In the genomic region with DNA sequence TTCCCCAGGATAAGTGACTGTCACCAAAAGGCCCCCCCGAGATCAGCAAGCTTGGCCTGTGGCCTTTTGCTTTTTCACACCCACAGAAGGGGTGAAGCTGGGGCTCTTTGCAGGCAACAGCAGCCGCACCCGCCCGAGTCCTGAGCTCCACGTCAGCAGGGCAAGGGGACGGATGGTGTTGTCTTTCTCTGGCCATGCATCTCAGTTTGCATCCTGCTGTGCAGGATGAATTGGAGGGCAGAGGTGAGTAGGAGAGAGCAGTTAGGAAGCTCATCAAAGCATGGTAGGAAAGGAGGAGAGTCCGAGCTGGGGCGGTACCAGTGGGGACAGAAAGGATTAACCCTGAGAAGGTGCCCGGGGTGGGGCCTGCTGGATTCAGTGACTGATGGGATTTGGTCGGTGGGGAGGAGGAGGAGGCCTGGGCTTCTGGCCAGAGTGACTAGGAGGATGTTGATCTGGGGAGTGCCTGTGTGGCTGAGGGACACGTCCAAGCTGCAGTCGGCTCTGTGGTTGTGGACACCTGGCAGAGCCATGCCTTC, we compare ENCODE assay signal across 10 cellular contexts. TPM values are rescaled to one million over a fixed set of nuclear protein-coding genes. Genes with fewer than 3 reads are reported as not detected.
A peak's percentile ranks its signal among the peaks of the same experiment; 100 is the strongest.
DNase-seq lines count a peak whose midpoint lies in the region; ATAC-seq, FAIRE-seq and TF ChIP-seq lines count a peak whose summit lies in the region.
"Had no signal": no experiment of that assay in that cellular context is flagged by ENCODE, and none has a peak within 500 bp of the region (broad histone marks: within the 10 kb centered on the region; RNA-seq: fewer than 3 reads in every experiment).

No MANE protein-coding gene starts in this region.

- FAIRE-seq in bronchial epithelial cell (lab: Jason Lieb, UNC) (peak; percentile 40), GM19239 (lab: Jason Lieb, UNC) (no peak)
- FAIRE-seq: endometrium had no signal

- H3K27me3 Mint-ChIP-seq in nephron progenitor cell (ENCODE audit: low read depth, poor library complexity), result peaks cover 12% of the 10 kb centered on the region

- peak; percentile 59 for DNase-seq in HT1080 (ENCODE audit: low read depth)
- DNase-seq in NCI-H748 (lab: John Stamatoyannopoulos, UW; ENCODE audit: unreplicated experiment), result peak; percentile 78
- DNase-seq in bronchial epithelial cell (ENCODE audit: low read depth), result no peak
- DNase-seq in nephron progenitor cell, result peak; percentile 42
- DNase-seq in spleen, result no peak
- DNase-seq in GM19239 (ENCODE audit: insufficient read length, low spot score), result no peak
- DNase-seq in HPDE6-E6E7 (ENCODE audit: extremely low spot score), result no peak

- H3K36me3 ChIP-seq in bronchial epithelial cell (ENCODE audit: control insufficient read depth, insufficient read depth, low read length) (peaks cover 8% of the 10 kb centered on the region), spleen (no peaks in the 10 kb centered on the region)

- H3K4me3 ChIP-seq in bronchial epithelial cell (ENCODE audit: low read depth, low read length) (no peak overlapping the region), spleen (no peak overlapping the region)
- H3K4me3 ChIP-seq: PC-9 had no signal

- H3K9me3 Mint-ChIP-seq in nephron progenitor cell, result no peaks in the 10 kb centered on the region

- peak overlapping the region; percentile 53 for H3K4me3 Mint-ChIP-seq in nephron progenitor cell

- TF ChIP-seq POLR2A in spleen (IDR thresholded peaks at IDR 0.05), result no peak

- H3K9me3 ChIP-seq in spleen, result no peaks in the 10 kb centered on the region

- peaks cover 5% of the 10 kb centered on the region for H3K36me3 Mint-ChIP-seq in nephron progenitor cell (ENCODE audit: low read depth)

- no peak for ATAC-seq in HG02763 (IDR thresholded peaks at IDR 0.05; ENCODE audit: unreplicated experiment)

- WGBS in spleen, 5 donors, result 34 to 48% (median 41%) methylated on average over 10 to 12 of the region's 12 CpGs

- peaks cover 71% of the 10 kb centered on the region for H3K4me1 Mint-ChIP-seq in nephron progenitor cell

- H3K4me1 ChIP-seq in spleen, result peaks cover 0 to 35% (median 4%) of the 10 kb centered on the region in 6 donors

- H3K27me3 ChIP-seq in bronchial epithelial cell (ENCODE audit: control insufficient read depth, insufficient read depth, low read length) (no peaks in the 10 kb centered on the region), spleen (replicated peaks in 1 of 7) (peaks cover 0 to 37% (median 6%) of the 10 kb centered on the region in 7 donors)

- H3K27ac Mint-ChIP-seq in nephron progenitor cell, result peak overlapping the region; percentile 94

- intact Hi-C loops in spleen (cut with DNase I; ENCODE audit: low total_unique reads), result no loop called here

- TF ChIP-seq CTCF in bronchial epithelial cell (IDR thresholded peaks at IDR 0.05; ENCODE audit: insufficient read depth, low read length, severe bottlenecking), result no peak
- no peak for TF ChIP-seq CTCF in nephron progenitor cell (IDR thresholded peaks at IDR 0.05)
- TF ChIP-seq CTCF in spleen (IDR thresholded peaks at IDR 0.05 in 8 of 11, conservative IDR thresholded peaks at IDR 0.05 in 3 of 11), result no peak

- no peak overlapping the region for H3K27ac ChIP-seq in spleen
- H3K27ac ChIP-seq: PC-9 had no signal

RNA-seq across cellular contexts. Expression of a gene that starts 14.5 kb away (rescaled TPM):
- total RNA-seq in HT1080 (2014; rRNA removed; shearing (Covaris generic)), result 0.03 TPM in 2 replicates
- not detected in 2 replicates for polyA plus RNA-seq in HT1080 (2015; cell fraction: cytosol; rRNA removed)
- polyA plus RNA-seq in HT1080 (2015; cell fraction: nucleus; rRNA removed), result 0.01 TPM in 1 of 2 replicates, not detected in the other
- total RNA-seq in bronchial epithelial cell (22.1 and 27.8 TPM in 2 replicates), spleen (under 1 TPM in 6 of 7 donors, not detected in 1; 0.06 to 0.28 (median 0.18) TPM)
- under 1 TPM in 2 of 3 donors, not detected in 1; 0.02 to 0.13 TPM for polyA plus RNA-seq in spleen

RNA-seq across cellular contexts. Expression of a gene that starts 49.1 kb away (rescaled TPM):
- not detected in 2 replicates for total RNA-seq in HT1080 (2014; rRNA removed; shearing (Covaris generic))
- polyA plus RNA-seq in HT1080 (2015; cell fraction: cytosol; rRNA removed), result not detected in 2 replicates
- polyA plus RNA-seq in HT1080 (2015; cell fraction: nucleus; rRNA removed), result 0.10 and 0.60 TPM in 2 replicates
- total RNA-seq in bronchial epithelial cell, result not detected in 2 replicates
- total RNA-seq in spleen, result 1 to 10 TPM; 1.5 to 4.2 (median 2.7) TPM
- under 1 TPM; 0.29 to 0.45 (median 0.35) TPM for polyA plus RNA-seq in spleen
- total RNA-seq: PC-9 had no signal

Comparison
In these comparisons a context has a peak if more than half of its experiments do, and no peak if none do; other contexts are left out.
1. DNase-seq: peak in HT1080 (single experiment), NCI-H748 (single experiment) and nephron progenitor cell (single experiment); none in bronchial epithelial cell (single experiment), spleen (single experiment), GM19239 (single experiment) and HPDE6-E6E7 (single experiment).
2. RNA of a gene that starts 14.5 kb away (total RNA-seq): 22.1 to 27.8 TPM in bronchial epithelial cell; 0.06 to 0.28 TPM in spleen and 0.03 TPM in HT1080; every median in the first group is over 10 times any median in the second.